Comparison of ENCODE assay signal across 1 cellular context in genomic region chr2:78546843-78547242, GRCh38.
TF ChIP-seq lines count a peak whose summit lies in the region.

No MANE protein-coding gene starts in this region.

TF ChIP-seq in HepG2, 621 proteins besides CTCF, POLR2A, EP300 and RAD21 (continued from another document and continues in another):
- TF ChIP-seq PRDM15 (CRISPR knock-in tag; IDR thresholded peaks at IDR 0.05) (no peak), ZXDC (CRISPR knock-in tag; IDR thresholded peaks at IDR 0.05) (0 out of 2 replicates have a peak, but pooled peaks have one; percentile 65), ZMYM2 (CRISPR knock-in tag; IDR thresholded peaks at IDR 0.05) (peak; percentile 59; the same call in 1 of the 2 replicates), ZNF703 (CRISPR knock-in tag; IDR thresholded peaks at IDR 0.05; ENCODE audit: borderline replicate concordance) (no peak), TEAD2 (CRISPR knock-in tag; IDR thresholded peaks at IDR 0.05) (no peak), TIGD3 (CRISPR knock-in tag; IDR thresholded peaks at IDR 0.05; ENCODE audit: borderline replicate concordance) (no peak), SMARCE1 (IDR thresholded peaks at IDR 0.05; ENCODE audit: borderline replicate concordance) (no peak), NFYB (CRISPR knock-in tag; IDR thresholded peaks at IDR 0.05) (peak; percentile 26; the same call in 1 of the 2 replicates), SP5 (CRISPR knock-in tag; IDR thresholded peaks at IDR 0.05; ENCODE audit: borderline replicate concordance, low read depth) (no peak), KDM3A (CRISPR knock-in tag; IDR thresholded peaks at IDR 0.05; ENCODE audit: low read depth) (no peak), ZMYM3 (CRISPR knock-in tag; IDR thresholded peaks at IDR 0.05) (peak; percentile 35; the same call in 1 of the 2 replicates), ZNF572 (CRISPR knock-in tag; IDR thresholded peaks at IDR 0.05) (0 out of 2 replicates have a peak, but pooled peaks have one; percentile 76), DZIP1 (CRISPR knock-in tag; IDR thresholded peaks at IDR 0.05) (no peak), SYNCRIP (IDR thresholded peaks at IDR 0.05; ENCODE audit: insufficient read depth, low read depth, low read length) (no peak), HMGA1 (CRISPR knock-in tag; conservative IDR thresholded peaks at IDR 0.05) (no peak), RCOR2 (CRISPR knock-in tag; IDR thresholded peaks at IDR 0.05) (no peak), YY1 (IDR thresholded peaks at IDR 0.05; ENCODE audit: insufficient read depth, insufficient replicate concordance, low read depth, low read length) (peak; percentile 84), AHDC1 (CRISPR knock-in tag; IDR thresholded peaks at IDR 0.05; ENCODE audit: borderline replicate concordance) (no peak), ZNF7 (CRISPR knock-in tag; IDR thresholded peaks at IDR 0.05) (no peak), TOPORS (CRISPR knock-in tag; IDR thresholded peaks at IDR 0.05) (no peak), MAFG (CRISPR knock-in tag; IDR thresholded peaks at IDR 0.05) (peak; percentile 48; the same call in 1 of the 2 replicates), PHF20 (CRISPR knock-in tag; IDR thresholded peaks at IDR 0.05) (peak; percentile 59; the same call in 1 of the 2 replicates), FOXP4 (CRISPR knock-in tag; IDR thresholded peaks at IDR 0.05) (no peak), ZNF687 (CRISPR knock-in tag; IDR thresholded peaks at IDR 0.05) (peak; percentile 68), PRMT3 (CRISPR knock-in tag; IDR thresholded peaks at IDR 0.05; ENCODE audit: borderline replicate concordance, low read depth) (no peak), ZUFSP (CRISPR knock-in tag; IDR thresholded peaks at IDR 0.05; ENCODE audit: borderline replicate concordance) (no peak)
